In the genomic region with DNA sequence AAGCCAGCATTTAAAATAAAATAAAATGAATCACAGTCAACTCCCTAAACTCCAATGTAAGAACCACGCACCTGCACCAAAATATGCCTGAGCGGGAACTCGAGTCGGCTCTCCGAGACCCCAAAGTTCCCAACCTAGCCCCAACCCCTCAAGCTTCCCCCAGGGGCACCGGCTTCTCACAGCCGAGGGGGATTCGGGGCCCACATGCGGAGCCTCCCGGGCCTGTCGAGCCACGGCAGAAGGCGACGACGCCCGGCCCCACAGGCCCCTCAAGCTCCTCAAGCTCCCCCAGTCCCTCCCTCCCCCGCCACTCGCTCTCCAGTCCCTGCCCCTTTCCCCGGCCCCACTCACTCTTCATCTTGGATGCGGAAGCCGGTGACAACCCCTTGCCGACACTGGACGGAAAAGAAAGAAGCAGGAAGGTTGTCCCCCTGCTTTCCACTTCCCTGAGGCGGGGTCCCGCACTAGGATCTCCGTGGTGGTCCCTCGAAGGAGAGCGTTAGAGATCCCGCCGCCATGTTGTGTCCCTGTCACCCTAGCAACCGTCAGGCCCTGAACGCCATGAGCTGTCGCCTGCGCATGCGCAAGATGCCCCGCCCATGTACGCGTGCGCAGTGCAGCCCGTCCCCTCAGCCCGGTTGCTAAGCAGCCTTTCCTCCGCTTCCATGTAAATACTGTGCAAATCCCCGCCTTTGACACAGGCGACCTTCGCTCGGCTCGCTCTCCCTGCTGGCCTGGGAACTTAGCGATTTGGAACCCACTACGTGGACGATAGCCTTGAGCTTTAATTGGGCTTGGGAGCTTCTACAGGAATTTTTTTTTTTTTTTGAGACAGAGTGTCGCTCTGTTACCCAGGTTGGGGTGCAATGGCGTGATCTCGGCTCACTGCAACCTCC, we compare ENCODE assay signal across 1 cellular context.
TF ChIP-seq lines count a peak whose summit lies in the region.

A gene with protein sequence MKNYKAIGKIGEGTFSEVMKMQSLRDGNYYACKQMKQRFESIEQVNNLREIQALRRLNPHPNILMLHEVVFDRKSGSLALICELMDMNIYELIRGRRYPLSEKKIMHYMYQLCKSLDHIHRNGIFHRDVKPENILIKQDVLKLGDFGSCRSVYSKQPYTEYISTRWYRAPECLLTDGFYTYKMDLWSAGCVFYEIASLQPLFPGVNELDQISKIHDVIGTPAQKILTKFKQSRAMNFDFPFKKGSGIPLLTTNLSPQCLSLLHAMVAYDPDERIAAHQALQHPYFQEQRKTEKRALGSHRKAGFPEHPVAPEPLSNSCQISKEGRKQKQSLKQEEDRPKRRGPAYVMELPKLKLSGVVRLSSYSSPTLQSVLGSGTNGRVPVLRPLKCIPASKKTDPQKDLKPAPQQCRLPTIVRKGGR (minus strand): TSS at position 554 of the 896 bp plus-strand sequence. CDS start 196 bp downstream, at position 358.

TF ChIP-seq in HepG2, 621 proteins besides CTCF, POLR2A, EP300 and RAD21 (continued from another document):
- TF ChIP-seq, protein P1, sequence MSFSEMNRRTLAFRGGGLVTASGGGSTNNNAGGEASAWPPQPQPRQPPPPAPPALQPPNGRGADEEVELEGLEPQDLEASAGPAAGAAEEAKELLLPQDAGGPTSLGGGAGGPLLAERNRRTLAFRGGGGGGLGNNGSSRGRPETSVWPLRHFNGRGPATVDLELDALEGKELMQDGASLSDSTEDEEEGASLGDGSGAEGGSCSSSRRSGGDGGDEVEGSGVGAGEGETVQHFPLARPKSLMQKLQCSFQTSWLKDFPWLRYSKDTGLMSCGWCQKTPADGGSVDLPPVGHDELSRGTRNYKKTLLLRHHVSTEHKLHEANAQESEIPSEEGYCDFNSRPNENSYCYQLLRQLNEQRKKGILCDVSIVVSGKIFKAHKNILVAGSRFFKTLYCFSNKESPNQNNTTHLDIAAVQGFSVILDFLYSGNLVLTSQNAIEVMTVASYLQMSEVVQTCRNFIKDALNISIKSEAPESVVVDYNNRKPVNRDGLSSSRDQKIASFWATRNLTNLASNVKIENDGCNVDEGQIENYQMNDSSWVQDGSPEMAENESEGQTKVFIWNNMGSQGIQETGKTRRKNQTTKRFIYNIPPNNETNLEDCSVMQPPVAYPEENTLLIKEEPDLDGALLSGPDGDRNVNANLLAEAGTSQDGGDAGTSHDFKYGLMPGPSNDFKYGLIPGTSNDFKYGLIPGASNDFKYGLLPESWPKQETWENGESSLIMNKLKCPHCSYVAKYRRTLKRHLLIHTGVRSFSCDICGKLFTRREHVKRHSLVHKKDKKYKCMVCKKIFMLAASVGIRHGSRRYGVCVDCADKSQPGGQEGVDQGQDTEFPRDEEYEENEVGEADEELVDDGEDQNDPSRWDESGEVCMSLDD (CRISPR knock-in tag; IDR thresholded peaks at IDR 0.05; ENCODE audit: borderline replicate concordance), result no peak
- TF ChIP-seq ZNF670 (CRISPR knock-in tag; IDR thresholded peaks at IDR 0.05; ENCODE audit: borderline replicate concordance) (no peak), KMT2A (CRISPR knock-in tag; IDR thresholded peaks at IDR 0.05) (0 out of 2 replicates have a peak, but pooled peaks have one; percentile 22), ZZZ3 (CRISPR knock-in tag; IDR thresholded peaks at IDR 0.05; ENCODE audit: borderline replicate concordance) (no peak), GTF3A (CRISPR knock-in tag; conservative IDR thresholded peaks at IDR 0.05) (no peak), ZNF83 (CRISPR knock-in tag; IDR thresholded peaks at IDR 0.05; ENCODE audit: borderline replicate concordance) (no peak), HNF4G (IDR thresholded peaks at IDR 0.05; ENCODE audit: borderline replicate concordance, low read depth, low read length) (peak; percentile 89), HNF4G (CRISPR knock-in tag; IDR thresholded peaks at IDR 0.05; ENCODE audit: borderline replicate concordance, low read depth) (no peak), ETV6 (CRISPR knock-in tag; conservative IDR thresholded peaks at IDR 0.05) (no peak), SCMH1 (CRISPR knock-in tag; IDR thresholded peaks at IDR 0.05; ENCODE audit: borderline replicate concordance) (no peak), TBX3 (IDR thresholded peaks at IDR 0.05; ENCODE audit: borderline replicate concordance) (no peak), U2AF2 (IDR thresholded peaks at IDR 0.05; ENCODE audit: low read depth, low read length) (no peak), TRIM24 (CRISPR knock-in tag; IDR thresholded peaks at IDR 0.05) (no peak), ZNF562 (CRISPR knock-in tag; IDR thresholded peaks at IDR 0.05; ENCODE audit: borderline replicate concordance) (no peak), JUNB (CRISPR knock-in tag; IDR thresholded peaks at IDR 0.05; ENCODE audit: borderline replicate concordance) (no peak), JUN (CRISPR knock-in tag; IDR thresholded peaks at IDR 0.05) (no peak), SOX13 (IDR thresholded peaks at IDR 0.05) (no peak), SOX13 (CRISPR knock-in tag; conservative IDR thresholded peaks at IDR 0.05 in 1 of 2, IDR thresholded peaks at IDR 0.05 in 1 of 2) (0 out of 4 replicates have a peak, but pooled peaks of 1 of the 2 experiments have one; percentile 14), TEAD2 (CRISPR knock-in tag; IDR thresholded peaks at IDR 0.05) (no peak), RFX1 (IDR thresholded peaks at IDR 0.05) (peak; percentile 100), THAP11 (CRISPR knock-in tag; IDR thresholded peaks at IDR 0.05) (peak; percentile 67; the same call in 1 of the 2 replicates), ZMYM3 (CRISPR knock-in tag; IDR thresholded peaks at IDR 0.05) (no peak), KDM2A (CRISPR knock-in tag; IDR thresholded peaks at IDR 0.05; ENCODE audit: borderline replicate concordance, low read depth) (no peak), ZNF460 (CRISPR knock-in tag; IDR thresholded peaks at IDR 0.05; ENCODE audit: borderline replicate concordance) (no peak), CHCHD3 (CRISPR knock-in tag; IDR thresholded peaks at IDR 0.05) (no peak), ZNF660 (CRISPR knock-in tag; IDR thresholded peaks at IDR 0.05; ENCODE audit: borderline replicate concordance, low read depth) (no peak), ZMAT3 (CRISPR knock-in tag; conservative IDR thresholded peaks at IDR 0.05) (no peak), RBFOX2 (IDR thresholded peaks at IDR 0.05; ENCODE audit: low read depth, low read length) (0 out of 2 replicates have a peak, but pooled peaks have one; percentile 25), ZNF709 (CRISPR knock-in tag; IDR thresholded peaks at IDR 0.05) (no peak), POLR2AphosphoS2 (IDR thresholded peaks at IDR 0.05; ENCODE audit: low read depth, low read length) (no peak)
- TF ChIP-seq, protein P2, sequence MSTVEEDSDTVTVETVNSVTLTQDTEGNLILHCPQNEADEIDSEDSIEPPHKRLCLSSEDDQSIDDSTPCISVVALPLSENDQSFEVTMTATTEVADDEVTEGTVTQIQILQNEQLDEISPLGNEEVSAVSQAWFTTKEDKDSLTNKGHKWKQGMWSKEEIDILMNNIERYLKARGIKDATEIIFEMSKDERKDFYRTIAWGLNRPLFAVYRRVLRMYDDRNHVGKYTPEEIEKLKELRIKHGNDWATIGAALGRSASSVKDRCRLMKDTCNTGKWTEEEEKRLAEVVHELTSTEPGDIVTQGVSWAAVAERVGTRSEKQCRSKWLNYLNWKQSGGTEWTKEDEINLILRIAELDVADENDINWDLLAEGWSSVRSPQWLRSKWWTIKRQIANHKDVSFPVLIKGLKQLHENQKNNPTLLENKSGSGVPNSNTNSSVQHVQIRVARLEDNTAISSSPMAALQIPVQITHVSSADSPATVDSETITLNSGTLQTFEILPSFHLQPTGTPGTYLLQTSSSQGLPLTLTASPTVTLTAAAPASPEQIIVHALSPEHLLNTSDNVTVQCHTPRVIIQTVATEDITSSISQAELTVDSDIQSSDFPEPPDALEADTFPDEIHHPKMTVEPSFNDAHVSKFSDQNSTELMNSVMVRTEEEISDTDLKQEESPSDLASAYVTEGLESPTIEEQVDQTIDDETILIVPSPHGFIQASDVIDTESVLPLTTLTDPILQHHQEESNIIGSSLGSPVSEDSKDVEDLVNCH (CRISPR knock-in tag; IDR thresholded peaks at IDR 0.05), result no peak
- TF ChIP-seq, protein P3, sequence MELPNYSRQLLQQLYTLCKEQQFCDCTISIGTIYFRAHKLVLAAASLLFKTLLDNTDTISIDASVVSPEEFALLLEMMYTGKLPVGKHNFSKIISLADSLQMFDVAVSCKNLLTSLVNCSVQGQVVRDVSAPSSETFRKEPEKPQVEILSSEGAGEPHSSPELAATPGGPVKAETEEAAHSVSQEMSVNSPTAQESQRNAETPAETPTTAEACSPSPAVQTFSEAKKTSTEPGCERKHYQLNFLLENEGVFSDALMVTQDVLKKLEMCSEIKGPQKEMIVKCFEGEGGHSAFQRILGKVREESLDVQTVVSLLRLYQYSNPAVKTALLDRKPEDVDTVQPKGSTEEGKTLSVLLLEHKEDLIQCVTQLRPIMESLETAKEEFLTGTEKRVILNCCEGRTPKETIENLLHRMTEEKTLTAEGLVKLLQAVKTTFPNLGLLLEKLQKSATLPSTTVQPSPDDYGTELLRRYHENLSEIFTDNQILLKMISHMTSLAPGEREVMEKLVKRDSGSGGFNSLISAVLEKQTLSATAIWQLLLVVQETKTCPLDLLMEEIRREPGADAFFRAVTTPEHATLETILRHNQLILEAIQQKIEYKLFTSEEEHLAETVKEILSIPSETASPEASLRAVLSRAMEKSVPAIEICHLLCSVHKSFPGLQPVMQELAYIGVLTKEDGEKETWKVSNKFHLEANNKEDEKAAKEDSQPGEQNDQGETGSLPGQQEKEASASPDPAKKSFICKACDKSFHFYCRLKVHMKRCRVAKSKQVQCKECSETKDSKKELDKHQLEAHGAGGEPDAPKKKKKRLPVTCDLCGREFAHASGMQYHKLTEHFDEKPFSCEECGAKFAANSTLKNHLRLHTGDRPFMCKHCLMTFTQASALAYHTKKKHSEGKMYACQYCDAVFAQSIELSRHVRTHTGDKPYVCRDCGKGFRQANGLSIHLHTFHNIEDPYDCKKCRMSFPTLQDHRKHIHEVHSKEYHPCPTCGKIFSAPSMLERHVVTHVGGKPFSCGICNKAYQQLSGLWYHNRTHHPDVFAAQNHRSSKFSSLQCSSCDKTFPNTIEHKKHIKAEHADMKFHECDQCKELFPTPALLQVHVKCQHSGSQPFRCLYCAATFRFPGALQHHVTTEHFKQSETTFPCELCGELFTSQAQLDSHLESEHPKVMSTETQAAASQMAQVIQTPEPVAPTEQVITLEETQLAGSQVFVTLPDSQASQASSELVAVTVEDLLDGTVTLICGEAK (IDR thresholded peaks at IDR 0.05), result no peak
- TF ChIP-seq, protein P3 (CRISPR knock-in tag; IDR thresholded peaks at IDR 0.05), result no peak
- TF ChIP-seq, protein P4, sequence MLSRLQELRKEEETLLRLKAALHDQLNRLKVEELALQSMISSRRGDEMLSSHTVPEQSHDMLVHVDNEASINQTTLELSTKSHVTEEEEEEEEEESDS (CRISPR knock-in tag; IDR thresholded peaks at IDR 0.05; ENCODE audit: borderline replicate concordance), result no peak; the same call in 1 of the 2 replicates
- TF ChIP-seq, protein P5, sequence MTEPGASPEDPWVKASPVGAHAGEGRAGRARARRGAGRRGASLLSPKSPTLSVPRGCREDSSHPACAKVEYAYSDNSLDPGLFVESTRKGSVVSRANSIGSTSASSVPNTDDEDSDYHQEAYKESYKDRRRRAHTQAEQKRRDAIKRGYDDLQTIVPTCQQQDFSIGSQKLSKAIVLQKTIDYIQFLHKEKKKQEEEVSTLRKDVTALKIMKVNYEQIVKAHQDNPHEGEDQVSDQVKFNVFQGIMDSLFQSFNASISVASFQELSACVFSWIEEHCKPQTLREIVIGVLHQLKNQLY (CRISPR knock-in tag; IDR thresholded peaks at IDR 0.05), result no peak
- TF ChIP-seq, protein P6, sequence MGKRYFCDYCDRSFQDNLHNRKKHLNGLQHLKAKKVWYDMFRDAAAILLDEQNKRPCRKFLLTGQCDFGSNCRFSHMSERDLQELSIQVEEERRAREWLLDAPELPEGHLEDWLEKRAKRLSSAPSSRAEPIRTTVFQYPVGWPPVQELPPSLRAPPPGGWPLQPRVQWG (CRISPR knock-in tag; IDR thresholded peaks at IDR 0.05; ENCODE audit: borderline replicate concordance, low read depth), result no peak
